8 cellular contexts compared by ENCODE assay signal in the genomic region with DNA sequence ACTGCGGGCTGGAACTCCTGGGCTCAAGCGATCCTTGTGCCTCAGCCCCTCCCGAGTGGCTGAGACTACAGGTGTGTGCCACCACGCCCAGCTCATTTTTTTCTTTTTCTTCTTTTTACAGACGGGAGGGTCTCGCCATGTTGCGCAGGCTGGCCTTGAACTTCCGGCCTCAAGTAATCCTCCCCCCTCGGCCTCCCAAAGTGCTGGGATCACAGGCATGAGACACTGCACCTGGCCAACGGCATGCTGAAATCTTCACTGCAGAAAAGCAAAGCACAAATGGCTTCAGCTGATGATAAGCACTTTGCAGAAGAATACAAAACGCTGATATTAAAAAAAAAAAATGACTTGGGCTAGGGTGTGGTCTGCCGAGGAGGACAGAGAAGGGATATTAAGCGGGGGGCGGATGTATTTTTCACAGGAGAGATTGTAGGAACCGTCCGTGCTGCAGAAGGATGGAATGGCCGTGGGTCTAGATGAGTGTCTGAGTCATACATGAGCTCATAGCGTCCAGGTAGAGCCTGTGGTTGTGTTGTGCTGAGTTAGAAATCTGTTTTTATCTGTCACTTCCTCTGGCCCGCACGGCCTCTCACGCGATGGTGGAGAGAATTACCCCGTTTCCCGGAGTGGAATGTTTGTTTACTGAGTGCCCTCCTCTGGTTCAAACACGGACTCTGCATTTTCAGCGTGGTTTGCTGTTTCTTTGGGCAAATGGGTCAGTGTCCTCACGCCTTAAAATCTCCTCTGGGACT. TPM values are rescaled to one million over a fixed set of nuclear protein-coding genes. Genes with fewer than 3 reads are reported as not detected.
DNase-seq lines count a peak whose midpoint lies in the region; ATAC-seq, FAIRE-seq and TF ChIP-seq lines count a peak whose summit lies in the region.

No MANE protein-coding gene starts in this region.

- H3K4me2 ChIP-seq in HCT116 (ENCODE audit: low read length) = peak overlapping the region; percentile 91
- H3K4me2 ChIP-seq in osteoblast (ENCODE audit: insufficient read depth, low read length) = peak overlapping the region; percentile 36

- H3K27ac ChIP-seq in HCT116 (ENCODE audit: low read depth, low read length) (peak overlapping the region; percentile 49), osteoblast (ENCODE audit: low read depth, low read length) (no peak overlapping the region)

- H4K20me1 ChIP-seq in HCT116 (ENCODE audit: insufficient read depth) (no peaks in the 10 kb centered on the region), osteoblast (ENCODE audit: insufficient read depth, low read length) (no peaks in the 10 kb centered on the region)

- H3K36me3 ChIP-seq in HCT116 (ENCODE audit: control insufficient read depth in 1 of 2, insufficient read depth in 2 of 2, low read length in 2 of 2) (no peaks in the 10 kb centered on the region), osteoblast (ENCODE audit: insufficient read depth, low read length) (no peaks in the 10 kb centered on the region)

- H3K79me2 ChIP-seq in HCT116 (ENCODE audit: insufficient read depth, low read length) = no peaks in the 10 kb centered on the region
- no peaks in the 10 kb centered on the region for H3K79me2 ChIP-seq in osteoblast (ENCODE audit: insufficient read depth, low read length)

- ATAC-seq in HCT116 = peak; percentile 82

- H3K9me2 ChIP-seq in HCT116 (ENCODE audit: insufficient read depth) = no peaks in the 10 kb centered on the region

- no peak overlapping the region for H3K27ac Mint-ChIP-seq in glutamatergic neuron (ENCODE audit: unreplicated experiment)

- no TSS peak for BruUV-seq in HCT116 (replicated peaks; lab: Mats Ljungman, UMichigan)

- no peak for TF ChIP-seq RAD21 in HCT116 (IDR thresholded peaks at IDR 0.05; ENCODE audit: low read depth)

- POLR2A ChIA-PET in HCT116 (lab: Charles Lee) = no interaction called here

- RAD21 ChIA-PET in HCT116 (lab: Charles Lee; ENCODE audit: low non-redundant PET in 1 of 2, low total read pairs in 2 of 2, uncharacterized antibody in 2 of 2, unreplicated experiment in 2 of 2) = no interaction called here

- H3K36me3 Mint-ChIP-seq in glutamatergic neuron (ENCODE audit: unreplicated experiment) = no peaks in the 10 kb centered on the region

- H3K27me3 ChIP-seq in HCT116 (ENCODE audit: insufficient read depth, low read length) (no peaks in the 10 kb centered on the region), osteoblast (ENCODE audit: insufficient read depth, low read length) (no peaks in the 10 kb centered on the region)

- TF ChIP-seq CTCF in HCT116 (IDR thresholded peaks at IDR 0.05 in 2 of 3, conservative IDR thresholded peaks at IDR 0.05 in 1 of 3; ENCODE audit: borderline replicate concordance in 1 of 3, insufficient read depth in 1 of 3, low read depth in 2 of 3, low read length in 2 of 3) (no peak), osteoblast (IDR thresholded peaks at IDR 0.05; ENCODE audit: extremely low read depth, low read depth, low read length) (no peak), glutamatergic neuron (IDR thresholded peaks at IDR 0.05; ENCODE audit: partially characterized antibody, unreplicated experiment) (no peak)

- H3K9ac ChIP-seq in HCT116 (ENCODE audit: low read length) = peak overlapping the region; percentile 52

- intact Hi-C loops in HCT116 (cut with micrococcal nuclease) = loop anchor here (5.0 kb wide), 1 partner anchor 131 kb away; the partner anchor contains the start of gene ASMTL

- H3K9me3 ChIP-seq in HCT116 (ENCODE audit: control insufficient read depth in 1 of 2, insufficient read depth in 1 of 2, low read depth in 1 of 2, low read length in 2 of 2) (no peaks in the 10 kb centered on the region), osteoblast (ENCODE audit: low read depth, low read length) (no peaks in the 10 kb centered on the region)

- H3K4me3 Mint-ChIP-seq in glutamatergic neuron (ENCODE audit: unreplicated experiment) = no peak overlapping the region

- DNase-seq in GM12891 (ENCODE audit: insufficient read length, low spot score) (no peak), HCT116 (ENCODE audit: low read depth, low spot score) (peak; percentile 55), NOMO-1 treated with dmso at 0.1 percent for 144 hours (lab: John Stamatoyannopoulos, UW; ENCODE audit: unreplicated experiment) (peak; percentile 75), osteoblast (ENCODE audit: insufficient read length, low spot score, missing footprints) (peak; percentile 50), cortex of kidney (lab: John Stamatoyannopoulos, UW) (no peak), glutamatergic neuron (no peak), glomerular visceral epithelial cell (ENCODE audit: extremely low spot score) (no peak)
- peak; percentile 71 to 78 for DNase-seq in activated T-cell treated with anti-CD3 and anti-CD28 coated beads, Interleukin-2, amount 50 U/mL, for 48 hours

- peaks cover 3 to 21% of the 10 kb centered on the region in 2 experiments; a peak in 3 of 4 replicates for H3K4me1 ChIP-seq in HCT116 (ENCODE audit: control insufficient read depth in 1 of 2, insufficient read depth in 2 of 2, low read length in 2 of 2)
- no peaks in the 10 kb centered on the region for H3K4me1 ChIP-seq in osteoblast (ENCODE audit: insufficient read depth, low read length)

- peak; percentile 94 for FAIRE-seq in GM12891 (lab: Jason Lieb, UNC)

- no peak for TF ChIP-seq POLR2A in GM12891 (IDR thresholded peaks at IDR 0.05; ENCODE audit: low read depth, low read length)
- TF ChIP-seq POLR2A in HCT116 (IDR thresholded peaks at IDR 0.05; ENCODE audit: borderline replicate concordance, extremely low read depth, insufficient read depth, insufficient read length) = no peak

- H3K27me3 Mint-ChIP-seq in glutamatergic neuron (ENCODE audit: unreplicated experiment) = peaks cover 2% of the 10 kb centered on the region

- no peaks in the 10 kb centered on the region for H3K4me1 Mint-ChIP-seq in glutamatergic neuron (ENCODE audit: low read depth, unreplicated experiment)

- peaks cover 1% of the 10 kb centered on the region for H3K9me3 Mint-ChIP-seq in glutamatergic neuron (ENCODE audit: unreplicated experiment)

- CTCF ChIA-PET in HCT116 (lab: Charles Lee) = no interaction called here

- H3K4me3 ChIP-seq in HCT116 (replicated peaks in 1 of 2; ENCODE audit: low read depth in 1 of 2, low read length in 2 of 2) (peak overlapping the region; percentile 39 to 59), osteoblast (ENCODE audit: insufficient read depth, low read length) (no peak overlapping the region)

- peak overlapping the region; percentile 78 for H2AFZ ChIP-seq in HCT116 (ENCODE audit: low read depth, low read length, poor library complexity, severe bottlenecking)
- peak overlapping the region; percentile 66 for H2AFZ ChIP-seq in osteoblast (ENCODE audit: low read length)

TF ChIP-seq in GM12891, 5 proteins besides CTCF, POLR2A, EP300 and RAD21:
- no peak for TF ChIP-seq TAF1 (IDR thresholded peaks at IDR 0.05; ENCODE audit: low read depth, low read length)
- TF ChIP-seq POLR2AphosphoS5 (IDR thresholded peaks at IDR 0.05; ENCODE audit: low read depth, low read length) = no peak
- no peak for TF ChIP-seq PAX5 (IDR thresholded peaks at IDR 0.05; ENCODE audit: insufficient read depth, low read length, severe bottlenecking)
- 0 out of 2 replicates have a peak, but pooled peaks have one; percentile 35 for TF ChIP-seq POU2F2 (IDR thresholded peaks at IDR 0.05; ENCODE audit: low read depth, low read length)
- peak; percentile 77 for TF ChIP-seq SPI1 (IDR thresholded peaks at IDR 0.05; ENCODE audit: low read depth, low read length)

TF ChIP-seq in HCT116, 20 proteins besides CTCF, POLR2A, EP300 and RAD21 (continues in another document):
- TF ChIP-seq, protein P1, sequence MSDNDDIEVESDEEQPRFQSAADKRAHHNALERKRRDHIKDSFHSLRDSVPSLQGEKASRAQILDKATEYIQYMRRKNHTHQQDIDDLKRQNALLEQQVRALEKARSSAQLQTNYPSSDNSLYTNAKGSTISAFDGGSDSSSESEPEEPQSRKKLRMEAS (IDR thresholded peaks at IDR 0.05) = no peak
- TF ChIP-seq EZH2 (IDR thresholded peaks at IDR 0.05) = no peak
- no peak for TF ChIP-seq REST (IDR thresholded peaks at IDR 0.05; ENCODE audit: low read depth)
- TF ChIP-seq CEBPB (IDR thresholded peaks at IDR 0.05; ENCODE audit: low read depth) = no peak
- TF ChIP-seq EGR1 (IDR thresholded peaks at IDR 0.05; ENCODE audit: low read depth) = no peak

RNA-seq across cellular contexts. Expression of gene AKAP17A, which starts 8.5 kb away (rescaled TPM):
- polyA plus RNA-seq in GM12891 (2012; ENCODE audit: low read depth, missing spikeins) = 43.9 TPM
- total RNA-seq in HCT116 (2021; ENCODE audit: unreplicated experiment) (35.4 TPM), osteoblast (17.7 and 18.5 TPM in 2 replicates), glutamatergic neuron (ENCODE audit: unreplicated experiment) (30.8 TPM)
- 22.0 and 30.0 TPM in 2 replicates for polyA plus RNA-seq in HCT116 (2012)

RNA-seq across cellular contexts. Expression of gene ASMT, which starts 32.0 kb away (rescaled TPM):
- polyA plus RNA-seq in GM12891 (2012; ENCODE audit: low read depth, missing spikeins) = 1.7 TPM
- total RNA-seq in HCT116 (2021; ENCODE audit: unreplicated experiment) (not detected), osteoblast (0.36 TPM in 1 of 2 replicates, not detected in the other), glutamatergic neuron (ENCODE audit: unreplicated experiment) (not detected)
- 0.18 TPM in 1 of 2 replicates, not detected in the other for polyA plus RNA-seq in HCT116 (2012)

RNA-seq across cellular contexts. Expression of gene P2RY8, which starts 45.9 kb away (rescaled TPM):
- polyA plus RNA-seq in GM12891 (2012; ENCODE audit: low read depth, missing spikeins) = 42.6 TPM
- total RNA-seq in HCT116 (2021; ENCODE audit: unreplicated experiment) = 0.44 TPM
- not detected in 2 replicates for polyA plus RNA-seq in HCT116 (2012)
- under 0.01 TPM in 1 of 2 replicates, not detected in the other for total RNA-seq in osteoblast
- total RNA-seq in glutamatergic neuron (ENCODE audit: unreplicated experiment) = 2.3 TPM

Comparison
In these comparisons a context has a peak if more than half of its experiments do, and no peak if none do; other contexts are left out.
1. DNase-seq: peak in HCT116 (single experiment), NOMO-1 treated with dmso at 0.1 percent for 144 hours (single experiment), activated T-cell treated with anti-CD3 and anti-CD28 coated beads, Interleukin-2, amount 50 U/mL, for 48 hours (2 of 2) and osteoblast (single experiment); none in GM12891 (single experiment), cortex of kidney (single experiment), glutamatergic neuron (single experiment) and glomerular visceral epithelial cell (single experiment).